In genomic region chr5:42824347-42824976, GRCh38 we compare ENCODE assay signal across 24 cellular contexts. TPM values are rescaled to one million over a fixed set of nuclear protein-coding genes. Genes with fewer than 3 reads are reported as not detected.
A peak's percentile ranks its signal among the peaks of the same experiment; 100 is the strongest.
DNase-seq lines count a peak whose midpoint lies in the region; ATAC-seq, FAIRE-seq and TF ChIP-seq lines count a peak whose summit lies in the region.
"Had no signal": no experiment of that assay in that cellular context is flagged by ENCODE, and none has a peak within 500 bp of the region (broad histone marks: within the 10 kb centered on the region; RNA-seq: fewer than 3 reads in every experiment).

No MANE protein-coding gene starts in this region.

- peak in 1 of 2 donors; percentile 26 for TF ChIP-seq RAD21 in liver (IDR thresholded peaks at IDR 0.05)

- TF ChIP-seq CTCF in bronchial epithelial cell (IDR thresholded peaks at IDR 0.05; ENCODE audit: insufficient read depth, low read length, severe bottlenecking) (no peak), liver (IDR thresholded peaks at IDR 0.05; ENCODE audit: low read depth, low read length, missing input control) (no peak), parathyroid adenoma (IDR thresholded peaks at IDR 0.05) (no peak), endothelial cell (IDR thresholded peaks at IDR 0.05; ENCODE audit: unreplicated experiment) (no peak)

- 25% methylated on average over 7 of the region's 7 CpGs for WGBS in liver

- ATAC-seq in esophagus mucosa = no peak
- ATAC-seq in activated CD4-positive, CD25-positive, alpha-beta regulatory T cell treated with anti-CD3 and anti-CD28 coated beads, Interleukin-2, amount 50 U/mL, for 24 hours = no peak
- ATAC-seq: A549, HCT116, PC-3 had no signal

- H3K27ac ChIP-seq in liver (ENCODE audit: low read depth in 1 of 2, low read length in 2 of 2) (peak overlapping the region; percentile 67 to 84), parathyroid adenoma (no peak overlapping the region)
- H3K27ac ChIP-seq: A549; BLaER1 treated with 17β-estradiol and CSF1 and Interleukin-3, amounts not matched to agents 10 nM and 100 nM; SJSA1 had no signal

- H3K4me1 ChIP-seq in liver (ENCODE audit: control insufficient read depth in 4 of 4, insufficient read depth in 4 of 4, low read length in 3 of 4) (peaks cover 10 to 50% (median 44%) of the 10 kb centered on the region in 4 donors), parathyroid adenoma (no peaks in the 10 kb centered on the region)
- H3K4me1 ChIP-seq: A549, SJSA1 had no signal

- H3K4me3 ChIP-seq in bronchial epithelial cell (ENCODE audit: low read depth, low read length) (no peak overlapping the region), liver (ENCODE audit: low read depth in 1 of 3, low read length in 3 of 3) (peak overlapping the region in 2 of 3 donors; percentile 49 to 87), parathyroid adenoma (ENCODE audit: low read depth, low read length) (no peak overlapping the region)
- H3K4me3 ChIP-seq: A549; BLaER1 treated with 17β-estradiol and CSF1 and Interleukin-3, amounts not matched to agents 10 nM and 100 nM; SJSA1 had no signal

- H3K36me3 ChIP-seq in bronchial epithelial cell (ENCODE audit: control insufficient read depth, insufficient read depth, low read length) (no peaks in the 10 kb centered on the region), liver (ENCODE audit: control insufficient read depth in 4 of 4, insufficient read depth in 3 of 4, low read depth in 1 of 4, low read length in 3 of 4) (no peaks in the 10 kb centered on the region), parathyroid adenoma (ENCODE audit: control insufficient read depth, insufficient read depth, low read length) (no peaks in the 10 kb centered on the region)
- H3K36me3 ChIP-seq: BLaER1 treated with 17β-estradiol and CSF1 and Interleukin-3, amounts not matched to agents 10 nM and 100 nM; SJSA1 had no signal

- no peaks in the 10 kb centered on the region for H3K79me2 ChIP-seq in parathyroid adenoma

- no peaks in the 10 kb centered on the region for H3K4me1 Mint-ChIP-seq in endothelial cell (ENCODE audit: unreplicated experiment)

- H3K9me3 ChIP-seq in liver (ENCODE audit: control insufficient read depth in 4 of 4, low read length in 3 of 4) (no peaks in the 10 kb centered on the region), parathyroid adenoma (ENCODE audit: control insufficient read depth, low read length) (no peaks in the 10 kb centered on the region)
- H3K9me3 ChIP-seq: A549; BLaER1 treated with 17β-estradiol and CSF1 and Interleukin-3, amounts not matched to agents 10 nM and 100 nM; SJSA1 had no signal

- no peak overlapping the region for H3K27ac Mint-ChIP-seq in endothelial cell (ENCODE audit: unreplicated experiment)
- H3K27ac Mint-ChIP-seq: CD4-positive, alpha-beta T cell had no signal

- H3K27me3 ChIP-seq in bronchial epithelial cell (ENCODE audit: control insufficient read depth, insufficient read depth, low read length) (no peaks in the 10 kb centered on the region), liver (ENCODE audit: control insufficient read depth in 4 of 4, insufficient read depth in 4 of 4, low read length in 3 of 4) (no peaks in the 10 kb centered on the region), parathyroid adenoma (ENCODE audit: control insufficient read depth, insufficient read depth, low read length) (no peaks in the 10 kb centered on the region)
- H3K27me3 ChIP-seq: BLaER1 treated with 17β-estradiol and CSF1 and Interleukin-3, amounts not matched to agents 10 nM and 100 nM; SJSA1 had no signal

- no peak for DNase-seq in bronchial epithelial cell (ENCODE audit: low read depth)
- DNase-seq in stimulated activated CD4-positive, alpha-beta T cell treated with anti-CD3 and anti-CD28 coated beads, Interleukin-2, amount 100 ng/mL, for 48 hours = no peak
- no peak for DNase-seq in endothelial cell (ENCODE audit: low spot score)
- DNase-seq: AML-193; CD4-positive, alpha-beta T cell; NCI-H1092; NCI-H1436; NCI-H2029; NCI-H446; NCI-H82; NK-92 treated with Interleukin-12 subunit alpha and Interleukin-12 subunit beta, amount 100 ng/mL, for 24 hours; PC-3; Right ventricle myocardium superior; RPMI8226 had no signal

- no peak overlapping the region for H3K4me3 Mint-ChIP-seq in endothelial cell (ENCODE audit: unreplicated experiment)
- H3K4me3 Mint-ChIP-seq: CD4-positive, alpha-beta T cell had no signal

- no peak overlapping the region for H3K4me2 ChIP-seq in parathyroid adenoma (ENCODE audit: low read length)
- H3K4me2 ChIP-seq: A549; BLaER1 treated with 17β-estradiol and CSF1 and Interleukin-3, amounts not matched to agents 10 nM and 100 nM had no signal

- no peaks in the 10 kb centered on the region for H3K9me3 Mint-ChIP-seq in endothelial cell (ENCODE audit: unreplicated experiment)
- H3K9me3 Mint-ChIP-seq: CD4-positive, alpha-beta T cell had no signal

- H2AFZ ChIP-seq in parathyroid adenoma = peak overlapping the region; percentile 45

- H3K9ac ChIP-seq in liver (ENCODE audit: low read depth in 1 of 2, low read length in 2 of 2) (peak overlapping the region; percentile 14 to 42), parathyroid adenoma (no peak overlapping the region)
- H3K9ac ChIP-seq: BLaER1 treated with 17β-estradiol and CSF1 and Interleukin-3, amounts not matched to agents 10 nM and 100 nM had no signal

- no peaks in the 10 kb centered on the region for H3K36me3 Mint-ChIP-seq in endothelial cell (ENCODE audit: low read depth, unreplicated experiment)

- peak; percentile 91 for FAIRE-seq in bronchial epithelial cell (lab: Jason Lieb, UNC)
- FAIRE-seq: A549, D721Med, GM19239 had no signal

- H3K27me3 Mint-ChIP-seq in endothelial cell (ENCODE audit: unreplicated experiment) = peaks cover 3% of the 10 kb centered on the region

TF ChIP-seq in liver, 16 proteins besides CTCF, POLR2A, EP300 and RAD21:
- TF ChIP-seq HNF4A (conservative IDR thresholded peaks at IDR 0.05) = peak; percentile 60 to 62
- no peak for TF ChIP-seq TAF1 (conservative IDR thresholded peaks at IDR 0.05)
- peak; percentile 12 for TF ChIP-seq FOXA2 (IDR thresholded peaks at IDR 0.05)
- TF ChIP-seq JUND (IDR thresholded peaks at IDR 0.05) = peak in 1 of 2 donors; percentile 12
- TF ChIP-seq ZBTB33 (IDR thresholded peaks at IDR 0.05) = peak; percentile 46
- no peak for TF ChIP-seq FOXA1 (IDR thresholded peaks at IDR 0.05)
- TF ChIP-seq MAX (IDR thresholded peaks at IDR 0.05) = peak; percentile 65
- peak; percentile 46 to 69 for TF ChIP-seq RXRA (IDR thresholded peaks at IDR 0.05)
- peak; percentile 39 for TF ChIP-seq YY1 (IDR thresholded peaks at IDR 0.05)
- peak; percentile 68 for TF ChIP-seq SP1 (IDR thresholded peaks at IDR 0.05)
- no peak for TF ChIP-seq EGR1 (IDR thresholded peaks at IDR 0.05; ENCODE audit: low read depth in 2 of 2)
- peak; percentile 47 for TF ChIP-seq REST (IDR thresholded peaks at IDR 0.05)

RNA-seq across cellular contexts. Expression of gene SELENOP, which starts 12.8 kb away (rescaled TPM):
- total RNA-seq in bronchial epithelial cell = 5.8 and 17.3 TPM in 2 replicates
- 1,000 to 10,000 TPM in 1 of 2 donors, 100 to 1,000 TPM in 1; 944 to 1,776 TPM for total RNA-seq in liver
- polyA plus RNA-seq in liver = 1,000 to 10,000 TPM in 1 of 2 donors, 100 to 1,000 TPM in 1; 880 to 1,788 TPM
- 95.9 TPM for total RNA-seq in esophagus mucosa
- 68.9 TPM for total RNA-seq in endothelial cell (ENCODE audit: unreplicated experiment)

Comparison
In these comparisons a context has a peak if more than half of its experiments do, and no peak if none do; other contexts are left out.
1. H3K4me3 ChIP-seq: peak in liver (2 of 3); none in bronchial epithelial cell (single experiment) and parathyroid adenoma (single experiment).